Comparison of ENCODE assay signal across 26 cellular contexts in the genomic region with DNA sequence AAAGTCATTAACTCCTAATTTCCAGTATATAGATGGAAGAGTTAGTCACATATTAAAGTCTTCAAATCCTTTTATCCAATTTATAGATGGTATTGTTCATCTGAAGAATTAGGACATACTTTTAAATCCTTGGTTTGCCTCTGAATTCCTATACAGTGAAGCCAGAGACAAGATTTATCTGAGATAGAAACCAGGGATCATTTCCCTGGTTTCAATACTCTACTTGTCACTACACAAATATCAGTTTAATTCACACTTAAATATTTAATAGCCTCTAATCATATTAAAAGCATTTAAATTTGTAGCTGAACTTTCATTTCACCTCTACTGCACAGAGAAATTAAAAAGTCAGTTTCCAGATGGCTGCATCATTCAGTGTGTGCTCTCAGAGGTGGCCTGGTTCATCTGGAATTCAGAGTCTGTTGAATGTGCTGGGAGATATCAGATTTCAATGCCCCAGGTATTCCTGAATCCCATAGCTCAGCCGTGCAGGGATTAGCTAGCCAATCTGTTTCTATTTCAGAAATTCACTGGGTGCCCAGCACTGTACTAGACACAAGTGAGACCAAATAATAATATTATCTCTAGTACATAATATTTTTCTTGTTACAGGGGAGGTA.
DNase-seq lines count a peak whose midpoint lies in the region; ATAC-seq and TF ChIP-seq lines count a peak whose summit lies in the region.
"Had no signal": no experiment of that assay in that cellular context is flagged by ENCODE, and none has a peak within 500 bp of the region (broad histone marks: within the 10 kb centered on the region; RNA-seq: fewer than 3 reads in every experiment).

No MANE protein-coding gene starts in this region.

- no peaks in the 10 kb centered on the region for H3K9me3 Mint-ChIP-seq in WTC11
- no peaks in the 10 kb centered on the region for H3K9me3 Mint-ChIP-seq in chondrocyte (ENCODE audit: low read depth)
- no peaks in the 10 kb centered on the region for H3K9me3 Mint-ChIP-seq in activated T-helper 17 cell treated with anti-CD3 and anti-CD28 coated beads, Interleukin-2, amount 50 U/mL, for 72 hours
- H3K9me3 Mint-ChIP-seq: activated T-helper 2 cell treated with anti-CD3 and anti-CD28 coated beads, Interferon-gamma antibody, Interleukin-2, Interleukin-4, amounts not matched to agents 10 μg/mL and 5 μg/mL and 100 μg/mL, durations not matched to agents 14 hours and 24 hours and 36 hours had no signal

- no peak overlapping the region for H3K27ac Mint-ChIP-seq in WTC11
- H3K27ac Mint-ChIP-seq in chondrocyte (ENCODE audit: unreplicated experiment), result no peak overlapping the region
- no peak overlapping the region for H3K27ac Mint-ChIP-seq in activated T-helper 17 cell treated with anti-CD3 and anti-CD28 coated beads, Interleukin-2, amount 50 U/mL, for 72 hours
- H3K27ac Mint-ChIP-seq: activated T-helper 2 cell treated with anti-CD3 and anti-CD28 coated beads, Interferon-gamma antibody, Interleukin-2, Interleukin-4, amounts not matched to agents 10 μg/mL and 5 μg/mL and 100 μg/mL, durations not matched to agents 14 hours and 24 hours and 36 hours; B cell; CD8-positive, alpha-beta T cell; IgD-negative memory B cell; immature natural killer cell had no signal

- DNase-seq in G401 (ENCODE audit: low spot score), result peak; percentile 21
- DNase-seq in NCI-H2171 treated with DMSO at 0.1 percent for 48 hours (lab: John Stamatoyannopoulos, UW), result peak; percentile 78
- no peak for DNase-seq in WTC11 (ENCODE audit: low spot score)
- peak; percentile 30 for DNase-seq in kidney glomerular epithelial cell (lab: John Stamatoyannopoulos, UW)
- no peak for DNase-seq in chondrocyte (ENCODE audit: low spot score)
- DNase-seq: activated CD4-positive, alpha-beta T cell treated with anti-CD3 and anti-CD28 coated beads for 4 hours; activated naive CD4-positive, alpha-beta T cell treated with anti-CD3 and anti-CD28 coated beads, Interleukin-2, amount 50 U/mL, for 16 hours; CD8-positive, alpha-beta T cell; GDM1; immature natural killer cell; left ventricle myocardium superior; NCI-H1092; NCI-H1694; Peyer's patch; posterior cingulate gyrus; right cardiac atrium; SIG-M5; stimulated activated CD4-positive, alpha-beta T cell treated with anti-CD3 and anti-CD28 coated beads, Interleukin-1b, Interleukin-23, amount 100 ng/mL, for 48 hours; stimulated activated naive CD8-positive, alpha-beta T cell treated with anti-CD3 and anti-CD28 coated beads, Interleukin-15, Interleukin-2, amounts not matched to agents 100 U/mL and 50 U/mL, for 24 hours; T1000 had no signal

- no peaks in the 10 kb centered on the region; the same call in 1 of the 2 replicates for H3K27me3 Mint-ChIP-seq in WTC11 (ENCODE audit: low read depth)
- H3K27me3 Mint-ChIP-seq in chondrocyte (ENCODE audit: low read depth), result no peaks in the 10 kb centered on the region
- H3K27me3 Mint-ChIP-seq in activated T-helper 17 cell treated with anti-CD3 and anti-CD28 coated beads, Interleukin-2, amount 50 U/mL, for 72 hours, result no peaks in the 10 kb centered on the region
- H3K27me3 Mint-ChIP-seq: B cell, IgD-negative memory B cell had no signal

- in situ Hi-C loops in G401 (cut with HindIII; ENCODE audit: low sequenced_read_pairs), result no loop called here

- H3K4me3 Mint-ChIP-seq in WTC11 (no peak overlapping the region), chondrocyte (ENCODE audit: unreplicated experiment) (no peak overlapping the region)
- no peak overlapping the region for H3K4me3 Mint-ChIP-seq in activated T-helper 17 cell treated with anti-CD3 and anti-CD28 coated beads, Interleukin-2, amount 50 U/mL, for 72 hours
- H3K4me3 Mint-ChIP-seq: B cell; CD8-positive, alpha-beta T cell; IgD-negative memory B cell; immature natural killer cell had no signal

- peaks cover 31% of the 10 kb centered on the region for H3K4me1 Mint-ChIP-seq in WTC11
- H3K4me1 Mint-ChIP-seq in chondrocyte (ENCODE audit: low read depth), result peaks cover 27% of the 10 kb centered on the region
- H3K4me1 Mint-ChIP-seq in activated T-helper 17 cell treated with anti-CD3 and anti-CD28 coated beads, Interleukin-2, amount 50 U/mL, for 72 hours, result no peaks in the 10 kb centered on the region
- H3K4me1 Mint-ChIP-seq: B cell, IgD-negative memory B cell, immature natural killer cell had no signal

- no peak for TF ChIP-seq CTCF in WTC11 (IDR thresholded peaks at IDR 0.05)
- TF ChIP-seq CTCF in chondrocyte (IDR thresholded peaks at IDR 0.05), result no peak

- POLR2A ChIA-PET in WTC11 (lab: Charles Lee), result no interaction called here

- H3K36me3 Mint-ChIP-seq in WTC11 (no peaks in the 10 kb centered on the region), chondrocyte (ENCODE audit: low read depth) (no peaks in the 10 kb centered on the region)
- no peaks in the 10 kb centered on the region for H3K36me3 Mint-ChIP-seq in activated T-helper 17 cell treated with anti-CD3 and anti-CD28 coated beads, Interleukin-2, amount 50 U/mL, for 72 hours (ENCODE audit: low read depth)
- H3K36me3 Mint-ChIP-seq: CD8-positive, alpha-beta T cell; immature natural killer cell had no signal

- CTCF ChIA-PET in WTC11 (lab: Charles Lee), result no interaction called here

- ATAC-seq in WTC11, result peak; percentile 89
- ATAC-seq in HG03097 (IDR thresholded peaks at IDR 0.05; ENCODE audit: low FRiP score, unreplicated experiment), result no peak
- ATAC-seq in activated T-helper 17 cell treated with anti-CD3 and anti-CD28 coated beads, Interleukin-2, amount 50 U/mL, for 72 hours (replicated peaks), result no peak
- ATAC-seq: CD8-positive, alpha-beta T cell; gastroesophageal sphincter; left ventricle myocardium superior; right cardiac atrium; stimulated activated naive CD8-positive, alpha-beta T cell treated with anti-CD3 and anti-CD28 coated beads, Interleukin-15, Interleukin-2, amounts not matched to agents 100 U/mL and 50 U/mL, for 24 hours had no signal

TF ChIP-seq in WTC11, 78 proteins besides CTCF, POLR2A, EP300 and RAD21 (continues in another document):
- TF ChIP-seq ZNF232 (CRISPR knock-in tag; IDR thresholded peaks at IDR 0.05), result no peak
- no peak for TF ChIP-seq GRHL2 (CRISPR knock-in tag; IDR thresholded peaks at IDR 0.05; ENCODE audit: insufficient replicate concordance, severe bottlenecking)
- TF ChIP-seq ZNF138 (CRISPR knock-in tag; conservative IDR thresholded peaks at IDR 0.05), result no peak
- TF ChIP-seq, protein P1, sequence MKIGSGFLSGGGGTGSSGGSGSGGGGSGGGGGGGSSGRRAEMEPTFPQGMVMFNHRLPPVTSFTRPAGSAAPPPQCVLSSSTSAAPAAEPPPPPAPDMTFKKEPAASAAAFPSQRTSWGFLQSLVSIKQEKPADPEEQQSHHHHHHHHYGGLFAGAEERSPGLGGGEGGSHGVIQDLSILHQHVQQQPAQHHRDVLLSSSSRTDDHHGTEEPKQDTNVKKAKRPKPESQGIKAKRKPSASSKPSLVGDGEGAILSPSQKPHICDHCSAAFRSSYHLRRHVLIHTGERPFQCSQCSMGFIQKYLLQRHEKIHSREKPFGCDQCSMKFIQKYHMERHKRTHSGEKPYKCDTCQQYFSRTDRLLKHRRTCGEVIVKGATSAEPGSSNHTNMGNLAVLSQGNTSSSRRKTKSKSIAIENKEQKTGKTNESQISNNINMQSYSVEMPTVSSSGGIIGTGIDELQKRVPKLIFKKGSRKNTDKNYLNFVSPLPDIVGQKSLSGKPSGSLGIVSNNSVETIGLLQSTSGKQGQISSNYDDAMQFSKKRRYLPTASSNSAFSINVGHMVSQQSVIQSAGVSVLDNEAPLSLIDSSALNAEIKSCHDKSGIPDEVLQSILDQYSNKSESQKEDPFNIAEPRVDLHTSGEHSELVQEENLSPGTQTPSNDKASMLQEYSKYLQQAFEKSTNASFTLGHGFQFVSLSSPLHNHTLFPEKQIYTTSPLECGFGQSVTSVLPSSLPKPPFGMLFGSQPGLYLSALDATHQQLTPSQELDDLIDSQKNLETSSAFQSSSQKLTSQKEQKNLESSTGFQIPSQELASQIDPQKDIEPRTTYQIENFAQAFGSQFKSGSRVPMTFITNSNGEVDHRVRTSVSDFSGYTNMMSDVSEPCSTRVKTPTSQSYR (CRISPR knock-in tag; IDR thresholded peaks at IDR 0.05), result no peak
- TF ChIP-seq, protein P2, sequence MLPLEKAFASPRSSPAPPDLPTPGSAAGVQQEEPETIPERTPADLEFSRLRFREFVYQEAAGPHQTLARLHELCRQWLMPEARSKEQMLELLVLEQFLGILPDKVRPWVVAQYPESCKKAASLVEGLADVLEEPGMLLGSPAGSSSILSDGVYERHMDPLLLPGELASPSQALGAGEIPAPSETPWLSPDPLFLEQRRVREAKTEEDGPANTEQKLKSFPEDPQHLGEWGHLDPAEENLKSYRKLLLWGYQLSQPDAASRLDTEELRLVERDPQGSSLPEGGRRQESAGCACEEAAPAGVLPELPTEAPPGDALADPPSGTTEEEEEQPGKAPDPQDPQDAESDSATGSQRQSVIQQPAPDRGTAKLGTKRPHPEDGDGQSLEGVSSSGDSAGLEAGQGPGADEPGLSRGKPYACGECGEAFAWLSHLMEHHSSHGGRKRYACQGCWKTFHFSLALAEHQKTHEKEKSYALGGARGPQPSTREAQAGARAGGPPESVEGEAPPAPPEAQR (CRISPR knock-in tag; IDR thresholded peaks at IDR 0.05), result no peak
- TF ChIP-seq GTF2I (CRISPR knock-in tag; conservative IDR thresholded peaks at IDR 0.05), result no peak
- TF ChIP-seq FOXP1 (CRISPR knock-in tag; IDR thresholded peaks at IDR 0.05; ENCODE audit: borderline replicate concordance), result no peak
- TF ChIP-seq, protein P3, sequence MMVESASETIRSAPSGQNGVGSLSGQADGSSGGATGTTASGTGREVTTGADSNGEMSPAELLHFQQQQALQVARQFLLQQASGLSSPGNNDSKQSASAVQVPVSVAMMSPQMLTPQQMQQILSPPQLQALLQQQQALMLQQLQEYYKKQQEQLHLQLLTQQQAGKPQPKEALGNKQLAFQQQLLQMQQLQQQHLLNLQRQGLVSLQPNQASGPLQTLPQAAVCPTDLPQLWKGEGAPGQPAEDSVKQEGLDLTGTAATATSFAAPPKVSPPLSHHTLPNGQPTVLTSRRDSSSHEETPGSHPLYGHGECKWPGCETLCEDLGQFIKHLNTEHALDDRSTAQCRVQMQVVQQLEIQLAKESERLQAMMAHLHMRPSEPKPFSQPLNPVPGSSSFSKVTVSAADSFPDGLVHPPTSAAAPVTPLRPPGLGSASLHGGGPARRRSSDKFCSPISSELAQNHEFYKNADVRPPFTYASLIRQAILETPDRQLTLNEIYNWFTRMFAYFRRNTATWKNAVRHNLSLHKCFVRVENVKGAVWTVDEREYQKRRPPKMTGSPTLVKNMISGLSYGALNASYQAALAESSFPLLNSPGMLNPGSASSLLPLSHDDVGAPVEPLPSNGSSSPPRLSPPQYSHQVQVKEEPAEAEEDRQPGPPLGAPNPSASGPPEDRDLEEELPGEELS (CRISPR knock-in tag; IDR thresholded peaks at IDR 0.05), result no peak
- no peak for TF ChIP-seq JAZF1 (CRISPR knock-in tag; IDR thresholded peaks at IDR 0.05)

Comparison
In these comparisons a context has a peak if more than half of its experiments do, and no peak if none do; other contexts are left out.
1. DNase-seq: peak in G401 (single experiment), NCI-H2171 treated with DMSO at 0.1 percent for 48 hours (single experiment) and kidney glomerular epithelial cell (single experiment); none in WTC11 (single experiment) and chondrocyte (single experiment).